In the genomic region with DNA sequence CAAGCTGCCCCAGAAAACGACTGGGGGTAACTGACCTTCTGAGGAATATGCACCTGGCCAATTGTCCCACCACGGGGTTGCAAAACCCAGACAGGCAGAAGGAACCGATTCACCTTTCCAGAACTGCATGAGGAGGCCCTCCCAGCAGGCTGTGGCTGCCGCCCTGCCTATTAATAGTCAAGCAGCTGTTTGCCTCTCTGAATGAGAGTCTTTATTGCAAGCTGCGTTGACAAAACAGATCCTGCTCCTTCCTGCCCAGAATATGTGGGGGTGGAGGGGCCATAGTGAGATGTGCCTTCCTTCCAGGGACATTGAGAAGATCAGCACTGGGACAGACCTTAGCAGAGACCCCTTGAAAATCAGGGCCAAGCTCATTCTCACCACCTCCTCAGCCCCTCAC, we compare ENCODE assay signal across 13 cellular contexts. TPM values are rescaled to one million over a fixed set of nuclear protein-coding genes. Genes with fewer than 3 reads are reported as not detected.
DNase-seq lines count a peak whose midpoint lies in the region; ATAC-seq and TF ChIP-seq lines count a peak whose summit lies in the region.
"Had no signal": no experiment of that assay in that cellular context is flagged by ENCODE, and none has a peak within 500 bp of the region (broad histone marks: within the 10 kb centered on the region; RNA-seq: fewer than 3 reads in every experiment).

No MANE protein-coding gene starts in this region.

- TF ChIP-seq CTCF in nephron (IDR thresholded peaks at IDR 0.05; ENCODE audit: unreplicated experiment in 3 of 3): no peak

- peak overlapping the region in 2 of 3 experiments; percentile 45 to 54 for H3K4me3 Mint-ChIP-seq in nephron
- H3K4me3 Mint-ChIP-seq: activated CD8-positive, alpha-beta T cell treated with anti-CD3 and anti-CD28 coated beads, Interleukin-2, amount 10 ng/mL, durations not matched to agents 7 days and 5 days had no signal

- H3K36me3 Mint-ChIP-seq in nephron (ENCODE audit: low read depth): no peaks in the 10 kb centered on the region

- ATAC-seq in GM19324 (IDR thresholded peaks at IDR 0.05; ENCODE audit: low FRiP score, unreplicated experiment): no peak
- ATAC-seq: activated CD8-positive, alpha-beta T cell treated with anti-CD3 and anti-CD28 coated beads, Interleukin-2, amount 10 ng/mL, durations not matched to agents 7 days and 5 days; SK-N-SH treated with all-trans-retinoic acid at 6 μM for 48 hours had no signal

- peaks cover 21% of the 10 kb centered on the region for H3K4me1 Mint-ChIP-seq in nephron

- no peaks in the 10 kb centered on the region for H3K9me3 Mint-ChIP-seq in nephron

- DNase-seq in Ammon's horn (ENCODE audit: low spot score): peak; percentile 77
- DNase-seq in MV-4-11 (lab: John Stamatoyannopoulos, UW): peak; percentile 45
- DNase-seq in anterior cingulate cortex (lab: John Stamatoyannopoulos, UW): peak in 48 of 58 donors; percentile 12 to 83 (median 44)
- no peak for DNase-seq in KG1 (lab: John Stamatoyannopoulos, UW)
- no peak for DNase-seq in 8988T
- no peak for DNase-seq in A172 (ENCODE audit: low spot score)
- DNase-seq: activated CD8-positive, alpha-beta T cell treated with anti-CD3 and anti-CD28 coated beads, Interleukin-2, amount 10 ng/mL, durations not matched to agents 7 days and 5 days; Calu3; NCI-H2171 had no signal

- peak overlapping the region; percentile 79 to 89 (median 81) for H3K27ac Mint-ChIP-seq in nephron
- H3K27ac Mint-ChIP-seq: activated CD8-positive, alpha-beta T cell treated with anti-CD3 and anti-CD28 coated beads, Interleukin-2, amount 10 ng/mL, durations not matched to agents 7 days and 5 days had no signal

- no peaks in the 10 kb centered on the region for H3K27me3 Mint-ChIP-seq in nephron (ENCODE audit: low read depth)
- H3K27me3 Mint-ChIP-seq: progenitor cell of endocrine pancreas had no signal

RNA-seq across cellular contexts. Expression of a gene that starts 18.3 kb away (rescaled TPM):
- total RNA-seq in A172 (2014; rRNA removed; shearing (Covaris generic)): 56.5 and 58.3 TPM in 2 replicates

RNA-seq across cellular contexts. Expression of a gene that starts 36.5 kb away (rescaled TPM):
- total RNA-seq in A172 (2014; rRNA removed; shearing (Covaris generic)): 1.9 and 5.0 TPM in 2 replicates
- total RNA-seq: activated CD8-positive, alpha-beta T cell treated with anti-CD3 and anti-CD28 coated beads, Interleukin-2, amount 10 ng/mL, durations not matched to agents 7 days and 5 days; progenitor cell of endocrine pancreas had no signal

RNA-seq across cellular contexts. Expression of a gene that starts 49.6 kb away (rescaled TPM):
- total RNA-seq in A172 (2014; rRNA removed; shearing (Covaris generic)): 1.2 and 1.3 TPM in 2 replicates
- total RNA-seq: activated CD8-positive, alpha-beta T cell treated with anti-CD3 and anti-CD28 coated beads, Interleukin-2, amount 10 ng/mL, durations not matched to agents 7 days and 5 days; Calu3; progenitor cell of endocrine pancreas had no signal

Comparison
In these comparisons a context has a peak if more than half of its experiments do, and no peak if none do; other contexts are left out.
1. DNase-seq: peak in Ammon's horn (single experiment), MV-4-11 (single experiment) and anterior cingulate cortex (48 of 58); none in KG1 (single experiment), 8988T (single experiment) and A172 (single experiment).